Comparison of ENCODE assay signal across 1 cellular context in genomic region chr20:54148947-54149764, GRCh38.
TF ChIP-seq lines count a peak whose summit lies in the region.

No MANE protein-coding gene starts in this region.

TF ChIP-seq in HepG2, 621 proteins besides CTCF, POLR2A, EP300 and RAD21 (continued from another document and continues in another):
- TF ChIP-seq ZNF18 (CRISPR knock-in tag; IDR thresholded peaks at IDR 0.05; ENCODE audit: insufficient replicate concordance): no peak
- TF ChIP-seq NR2F2 (IDR thresholded peaks at IDR 0.05; ENCODE audit: borderline replicate concordance, low read depth): no peak
- no peak for TF ChIP-seq ZNF713 (CRISPR knock-in tag; IDR thresholded peaks at IDR 0.05)
- TF ChIP-seq THRA (CRISPR knock-in tag; IDR thresholded peaks at IDR 0.05; ENCODE audit: borderline replicate concordance): no peak
- TF ChIP-seq SALL2 (CRISPR knock-in tag; IDR thresholded peaks at IDR 0.05): no peak
- no peak for TF ChIP-seq SRF (IDR thresholded peaks at IDR 0.05; ENCODE audit: low read depth, low read length)
- TF ChIP-seq THAP8 (CRISPR knock-in tag; IDR thresholded peaks at IDR 0.05; ENCODE audit: borderline replicate concordance): no peak
- peak; percentile 22; the same call in 1 of the 2 replicates for TF ChIP-seq PBX2 (CRISPR knock-in tag; IDR thresholded peaks at IDR 0.05)
- TF ChIP-seq E2F2 (CRISPR knock-in tag; IDR thresholded peaks at IDR 0.05; ENCODE audit: borderline replicate concordance): no peak
- TF ChIP-seq FOXO1 (CRISPR knock-in tag; IDR thresholded peaks at IDR 0.05): no peak
- TF ChIP-seq IRX3 (CRISPR knock-in tag; IDR thresholded peaks at IDR 0.05; ENCODE audit: borderline replicate concordance, low read depth): no peak
- peak; percentile 75 for TF ChIP-seq FOSL2 (CRISPR knock-in tag; IDR thresholded peaks at IDR 0.05)
- no peak for TF ChIP-seq PRPF4 (IDR thresholded peaks at IDR 0.05; ENCODE audit: low read depth, low read length, poor library complexity, severe bottlenecking)
- TF ChIP-seq JARID2 (CRISPR knock-in tag; IDR thresholded peaks at IDR 0.05; ENCODE audit: insufficient replicate concordance): no peak
- no peak for TF ChIP-seq NONO (IDR thresholded peaks at IDR 0.05)
- TF ChIP-seq NONO (CRISPR knock-in tag; conservative IDR thresholded peaks at IDR 0.05): no peak
- TF ChIP-seq ZNF274 (CRISPR knock-in tag; IDR thresholded peaks at IDR 0.05): no peak
- TF ChIP-seq SAP130 (CRISPR knock-in tag; IDR thresholded peaks at IDR 0.05; ENCODE audit: low read depth): peak; percentile 39; the same call in 1 of the 2 replicates
- TF ChIP-seq SMARCC2 (IDR thresholded peaks at IDR 0.05): no peak
- no peak for TF ChIP-seq KAT2B (IDR thresholded peaks at IDR 0.05; ENCODE audit: borderline replicate concordance, low read depth, low read length)
- TF ChIP-seq ELF3 (CRISPR knock-in tag; IDR thresholded peaks at IDR 0.05): no peak
- TF ChIP-seq RFX3 (CRISPR knock-in tag; IDR thresholded peaks at IDR 0.05): no peak
- TF ChIP-seq CBFB (CRISPR knock-in tag; IDR thresholded peaks at IDR 0.05): no peak
- no peak for TF ChIP-seq ZNF776 (CRISPR knock-in tag; IDR thresholded peaks at IDR 0.05)
- no peak for TF ChIP-seq KLF11 (CRISPR knock-in tag; IDR thresholded peaks at IDR 0.05)
- TF ChIP-seq ZBTB34 (CRISPR knock-in tag; IDR thresholded peaks at IDR 0.05): no peak
- TF ChIP-seq MAF1 (CRISPR knock-in tag; IDR thresholded peaks at IDR 0.05; ENCODE audit: borderline replicate concordance): no peak
- no peak for TF ChIP-seq CREBL2 (CRISPR knock-in tag; IDR thresholded peaks at IDR 0.05; ENCODE audit: borderline replicate concordance)
- no peak for TF ChIP-seq ZBTB42 (CRISPR knock-in tag; IDR thresholded peaks at IDR 0.05)
- no peak for TF ChIP-seq FOXA1 (IDR thresholded peaks at IDR 0.05)
- TF ChIP-seq FOXA1 (CRISPR knock-in tag; IDR thresholded peaks at IDR 0.05): peak; percentile 31
- no peak for TF ChIP-seq TARDBP (CRISPR knock-in tag; IDR thresholded peaks at IDR 0.05)
- TF ChIP-seq TRAFD1 (CRISPR knock-in tag; IDR thresholded peaks at IDR 0.05; ENCODE audit: borderline replicate concordance): no peak
- 0 out of 2 replicates have a peak, but pooled peaks have one; percentile 34 for TF ChIP-seq ZNF644 (CRISPR knock-in tag; IDR thresholded peaks at IDR 0.05; ENCODE audit: low read depth)
- no peak for TF ChIP-seq ZNF326 (CRISPR knock-in tag; IDR thresholded peaks at IDR 0.05; ENCODE audit: borderline replicate concordance)
- TF ChIP-seq MED13 (CRISPR knock-in tag; IDR thresholded peaks at IDR 0.05): no peak
- peak; percentile 83 for TF ChIP-seq ZBTB40 (IDR thresholded peaks at IDR 0.05)
- TF ChIP-seq ZBTB40 (CRISPR knock-in tag; IDR thresholded peaks at IDR 0.05): peak; percentile 72
- TF ChIP-seq ZNF687 (CRISPR knock-in tag; IDR thresholded peaks at IDR 0.05): no peak
- TF ChIP-seq ZNF724P (CRISPR knock-in tag; IDR thresholded peaks at IDR 0.05; ENCODE audit: borderline replicate concordance): no peak
